1 cellular context compared by ENCODE assay signal in the genomic region with DNA sequence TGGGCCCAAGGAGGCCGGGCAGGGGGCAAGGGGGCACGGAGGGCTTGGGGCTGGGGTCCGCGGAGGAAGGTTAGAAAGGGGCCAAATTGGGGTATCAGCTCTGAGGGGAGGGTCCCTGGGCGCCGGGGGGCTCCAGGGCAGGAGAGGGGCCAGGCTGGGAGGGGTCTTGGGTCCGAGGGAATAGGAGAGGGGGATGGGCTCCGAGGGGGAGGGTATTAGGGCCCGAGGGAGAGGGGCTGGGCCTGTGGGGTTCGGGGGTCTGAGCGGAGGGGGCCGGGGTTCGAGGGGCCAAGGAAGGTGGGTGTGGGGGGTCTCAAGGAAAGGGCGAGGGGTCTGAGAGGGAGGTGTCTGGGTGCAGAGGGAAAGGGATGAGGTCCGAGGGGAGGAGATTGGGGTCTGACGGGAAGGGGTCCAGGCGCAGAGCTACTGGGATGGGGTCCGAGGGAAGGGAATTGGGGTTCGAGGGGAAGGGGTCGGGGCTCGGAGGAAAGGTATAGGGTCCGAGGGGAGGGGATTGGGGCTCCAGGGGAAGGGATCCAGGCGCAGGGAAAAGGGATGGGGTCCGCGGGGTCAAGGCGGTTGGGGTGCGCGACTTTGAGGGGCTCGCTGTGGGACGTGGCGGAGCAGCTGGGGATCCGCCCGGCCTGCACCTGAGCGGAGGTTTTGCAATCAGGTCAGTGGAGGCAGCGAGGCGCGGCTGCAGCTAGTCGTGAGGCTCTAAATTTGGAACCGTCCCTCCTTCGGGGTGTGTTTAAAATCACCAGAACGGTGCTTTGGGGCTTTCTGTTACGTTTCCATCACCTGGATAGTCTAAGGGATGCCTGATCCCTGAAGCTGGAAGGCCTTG.
TF ChIP-seq lines count a peak whose summit lies in the region.

No MANE protein-coding gene starts in this region.

TF ChIP-seq in H1, 55 proteins besides CTCF, POLR2A, EP300 and RAD21:
- no peak for TF ChIP-seq SP2 (IDR thresholded peaks at IDR 0.05; ENCODE audit: low read length)
- no peak for TF ChIP-seq SIRT6 (IDR thresholded peaks at IDR 0.05; ENCODE audit: low read length)
- TF ChIP-seq KDM1A (IDR thresholded peaks at IDR 0.05; ENCODE audit: borderline replicate concordance, low read length) = no peak
- TF ChIP-seq CHD1 (IDR thresholded peaks at IDR 0.05; ENCODE audit: low read depth, low read length) = no peak
- TF ChIP-seq SRF (IDR thresholded peaks at IDR 0.05; ENCODE audit: low read depth, low read length) = no peak
- TF ChIP-seq CEBPB (IDR thresholded peaks at IDR 0.05; ENCODE audit: low read depth, low read length) = peak; percentile 61
- TF ChIP-seq CBX5 (IDR thresholded peaks at IDR 0.05; ENCODE audit: low read depth, low read length) = no peak
- TF ChIP-seq RBBP5 (IDR thresholded peaks at IDR 0.05; ENCODE audit: borderline replicate concordance, low read depth, low read length) = no peak
- TF ChIP-seq, protein P1, sequence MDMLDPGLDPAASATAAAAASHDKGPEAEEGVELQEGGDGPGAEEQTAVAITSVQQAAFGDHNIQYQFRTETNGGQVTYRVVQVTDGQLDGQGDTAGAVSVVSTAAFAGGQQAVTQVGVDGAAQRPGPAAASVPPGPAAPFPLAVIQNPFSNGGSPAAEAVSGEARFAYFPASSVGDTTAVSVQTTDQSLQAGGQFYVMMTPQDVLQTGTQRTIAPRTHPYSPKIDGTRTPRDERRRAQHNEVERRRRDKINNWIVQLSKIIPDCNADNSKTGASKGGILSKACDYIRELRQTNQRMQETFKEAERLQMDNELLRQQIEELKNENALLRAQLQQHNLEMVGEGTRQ (IDR thresholded peaks at IDR 0.05; ENCODE audit: low read length) = no peak
- no peak for TF ChIP-seq TEAD4 (IDR thresholded peaks at IDR 0.05; ENCODE audit: low read depth, low read length)
- TF ChIP-seq GABPA (IDR thresholded peaks at IDR 0.05; ENCODE audit: borderline replicate concordance, insufficient read depth, low read length) = no peak
- TF ChIP-seq ASH2L (IDR thresholded peaks at IDR 0.05; ENCODE audit: low read length) = peak; percentile 41
- no peak for TF ChIP-seq SAP30 (IDR thresholded peaks at IDR 0.05; ENCODE audit: insufficient read depth, insufficient replicate concordance, low read length)
- no peak for TF ChIP-seq SP1 (IDR thresholded peaks at IDR 0.05; ENCODE audit: low read depth, low read length)
- TF ChIP-seq TBP (IDR thresholded peaks at IDR 0.05; ENCODE audit: low read depth, low read length) = 0 out of 2 replicates have a peak, but pooled peaks have one; percentile 15
- no peak for TF ChIP-seq SUZ12 (IDR thresholded peaks at IDR 0.05; ENCODE audit: low read length)
- no peak for TF ChIP-seq CBX8 (IDR thresholded peaks at IDR 0.05; ENCODE audit: borderline replicate concordance, low read depth, low read length)
